Comparison of ENCODE assay signal across 9 cellular contexts in genomic region chr10:30002438-30003266, GRCh38. TPM values are rescaled to one million over a fixed set of nuclear protein-coding genes. Genes with fewer than 3 reads are reported as not detected.
DNase-seq lines count a peak whose midpoint lies in the region; ATAC-seq, FAIRE-seq and TF ChIP-seq lines count a peak whose summit lies in the region.
"Had no signal": no experiment of that assay in that cellular context is flagged by ENCODE, and none has a peak within 500 bp of the region (broad histone marks: within the 10 kb centered on the region; RNA-seq: fewer than 3 reads in every experiment).

No MANE protein-coding gene starts in this region.

- TF ChIP-seq EP300 in transverse colon (IDR thresholded peaks at IDR 0.05; ENCODE audit: low read depth) = no peak

- ATAC-seq in RWPE2 (ENCODE audit: low read depth) = peak; percentile 93
- no peak for ATAC-seq in HG03565 (IDR thresholded peaks at IDR 0.05; ENCODE audit: unreplicated experiment)

- no peaks in the 10 kb centered on the region for H3K27me3 ChIP-seq in RWPE2 (ENCODE audit: insufficient read depth, poor library complexity, severe bottlenecking)
- H3K27me3 ChIP-seq in transverse colon = no peaks in the 10 kb centered on the region

- in situ Hi-C loops in transverse colon (cut with MboI; ENCODE audit: low pct_ligation_motif_present in 1 of 4, low pct_unique_long_range_greater_than_20kb in 1 of 4, low sequenced_read_pairs in 3 of 4) = loop anchor here in 1 of 4 donors (25.0 kb wide), 1 partner anchor 235 kb away; no protein-coding TSS in a partner anchor

- DNase-seq in GM10248 (ENCODE audit: extremely low spot score) (peak; percentile 48), HTR-8/SVneo (ENCODE audit: insufficient read length, low spot score) (peak; percentile 81), RWPE2 (ENCODE audit: low spot score) (peak; percentile 72), glomerular endothelial cell (ENCODE audit: extremely low read depth, low read depth, low spot score) (peak; percentile 68), pons (ENCODE audit: low spot score) (peak; percentile 37), transverse colon (peak; percentile 72)
- peak; percentile 15 for DNase-seq in activated T-helper 9 cell treated with anti-CD3 and anti-CD28 coated beads, Interleukin-2, amount 50 U/mL, for 16 hours (ENCODE audit: low read depth)

- H3K36me3 ChIP-seq in RWPE2 (ENCODE audit: low read depth) (no peaks in the 10 kb centered on the region), transverse colon (no peaks in the 10 kb centered on the region)

- peak; percentile 84 for TF ChIP-seq CTCF in GM10248 (IDR thresholded peaks at IDR 0.05; ENCODE audit: control extremely low read depth, extremely low read depth, low read depth, missing control alignments)
- peak; percentile 94 for TF ChIP-seq CTCF in RWPE2 (IDR thresholded peaks at IDR 0.05; ENCODE audit: poor library complexity, severe bottlenecking)
- peak; percentile 49 to 70 (median 63) for TF ChIP-seq CTCF in transverse colon (IDR thresholded peaks at IDR 0.05)

- WGBS in transverse colon (ENCODE audit: low coverage in 1 of 2), 2 donors = 48 to 75% methylated on average over 5 to 16 of the region's 16 CpGs

- TF ChIP-seq POLR2A in transverse colon (IDR thresholded peaks at IDR 0.05) = no peak

- H3K4me3 ChIP-seq in RWPE2 (ENCODE audit: severe bottlenecking) (no peak overlapping the region), transverse colon (no peak overlapping the region)

- intact Hi-C loops in transverse colon (cut with DNase I; ENCODE audit: low total_unique reads) = no loop called here

- FAIRE-seq in HTR-8/SVneo (lab: Jason Lieb, UNC) = peak; percentile 68
- FAIRE-seq: endometrium had no signal

- CTCF ChIA-PET in GM10248 (lab: Yijun Ruan, JAX) = interaction anchor here (0.8 to 2.0 kb wide), 8 partner anchors 9 to 637 kb away, joined by 3 to 9 read pairs (median 4); no protein-coding TSS in a partner anchor

- H3K9me3 ChIP-seq in RWPE2 (ENCODE audit: severe bottlenecking) (no peaks in the 10 kb centered on the region), transverse colon (no peaks in the 10 kb centered on the region)

- H3K4me1 ChIP-seq in RWPE2 (ENCODE audit: insufficient read depth, poor library complexity, severe bottlenecking) (no peaks in the 10 kb centered on the region), transverse colon (peaks cover 5 to 24% (median 13%) of the 10 kb centered on the region in 4 donors)

- POLR2A ChIA-PET in GM10248 (lab: Yijun Ruan, JAX) = no interaction called here

- H3K27ac ChIP-seq in RWPE2 (ENCODE audit: poor library complexity, severe bottlenecking) = no peak overlapping the region
- H3K27ac ChIP-seq in transverse colon = no peak overlapping the region

RNA-seq across cellular contexts. Expression of gene JCAD, which starts 56.7 kb away (rescaled TPM):
- total RNA-seq in glomerular endothelial cell (57.5 and 107 TPM in 2 replicates), transverse colon (10 to 100 TPM; 13.0 to 40.8 (median 19.9) TPM)

Comparison
In these comparisons a context has a peak if more than half of its experiments do, and no peak if none do; other contexts are left out.
1. DNase-seq: peak in every context shown above with its lines; median percentile 81 in HTR-8/SVneo; 72 in RWPE2; 72 in transverse colon; 68 in glomerular endothelial cell; 48 in GM10248; 37 in pons; 15 in activated T-helper 9 cell treated with anti-CD3 and anti-CD28 coated beads, Interleukin-2, amount 50 U/mL, for 16 hours.